Comparison of ENCODE assay signal across 6 cellular contexts in the genomic region with DNA sequence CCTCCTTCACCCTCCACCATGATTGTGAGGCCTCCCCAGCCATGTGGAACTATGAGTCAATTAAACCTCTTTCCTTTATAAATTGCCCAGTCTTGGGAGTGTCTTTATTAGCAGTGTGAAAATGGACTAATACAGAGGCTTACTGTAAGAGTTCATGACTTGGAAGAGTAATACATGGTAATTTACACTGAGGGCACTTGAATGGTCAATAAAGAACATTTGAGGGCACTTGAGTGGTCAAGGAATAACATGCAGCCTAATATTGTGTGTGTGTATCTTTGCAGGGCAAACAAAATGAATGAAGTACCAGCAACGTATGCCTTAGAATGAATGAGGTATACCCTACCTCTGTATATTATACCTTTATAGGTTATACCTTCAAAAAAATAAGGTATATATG.
"Had no signal": no experiment of that assay in that cellular context is flagged by ENCODE, and none has a peak within 500 bp of the region (broad histone marks: within the 10 kb centered on the region; RNA-seq: fewer than 3 reads in every experiment).

No MANE protein-coding gene starts in this region.

- ATAC-seq: GM23338, K562 had no signal

- H3K4me3 ChIP-seq: GM23338, K562 had no signal

- DNase-seq: H9, HCEC 1CT, IMR-90, KG1 had no signal
